Comparison of ENCODE assay signal across 17 cellular contexts in the genomic region with DNA sequence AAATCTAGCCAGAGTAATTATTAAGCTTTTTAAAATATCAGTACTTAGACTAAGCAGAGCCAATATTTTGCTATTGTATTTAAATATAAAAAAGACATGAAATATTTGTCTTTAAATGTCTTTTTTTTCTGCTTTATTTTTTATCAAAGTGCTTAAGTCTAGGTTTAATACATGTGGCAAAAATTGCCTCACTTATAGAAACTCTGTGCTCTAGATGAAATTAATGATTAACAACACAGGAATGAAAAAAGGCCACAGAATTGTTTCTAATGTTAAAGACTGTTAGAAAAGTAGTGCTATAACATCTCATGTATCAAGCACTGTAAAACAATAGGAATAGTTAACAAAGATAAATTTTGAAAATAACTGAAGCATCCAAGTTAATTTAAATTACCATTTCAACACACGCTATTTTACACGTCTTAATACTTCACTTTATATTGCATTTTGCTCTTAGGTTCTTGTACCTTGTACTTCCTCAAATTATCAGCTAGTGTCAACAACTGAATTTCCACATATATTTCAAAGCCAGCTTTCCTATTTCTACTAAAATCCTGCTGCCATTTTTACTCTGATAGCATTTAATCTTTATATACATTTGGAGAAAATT.
DNase-seq lines count a peak whose midpoint lies in the region; ATAC-seq, FAIRE-seq and TF ChIP-seq lines count a peak whose summit lies in the region.
"Had no signal": no experiment of that assay in that cellular context is flagged by ENCODE, and none has a peak within 500 bp of the region (broad histone marks: within the 10 kb centered on the region; RNA-seq: fewer than 3 reads in every experiment).

No MANE protein-coding gene starts in this region.

- peak overlapping the region; percentile 58 for H3K4me2 ChIP-seq in HepG2 (ENCODE audit: low read depth, low read length)
- H3K4me2 ChIP-seq: GM23338 had no signal

- BruUV-seq in HepG2 (replicated peaks; lab: Mats Ljungman, UMichigan) = no TSS peak

- CTCF ChIA-PET in HepG2 (lab: Yijun Ruan, JAX; ENCODE audit: low intra/inter-chr PET ratio, low total read pairs) = no interaction called here
- CTCF ChIA-PET in CD8-positive, alpha-beta T cell (lab: Charles Lee) = no interaction called here

- TF ChIP-seq CTCF in HepG2 (CRISPR knock-in tag; IDR thresholded peaks at IDR 0.05) = no peak
- TF ChIP-seq CTCF in tibial nerve (IDR thresholded peaks at IDR 0.05) = no peak
- no peak for TF ChIP-seq CTCF in CD8-positive, alpha-beta T cell (IDR thresholded peaks at IDR 0.05)

- POLR2A ChIA-PET in HepG2 (lab: Yijun Ruan, JAX) = no interaction called here
- POLR2A ChIA-PET in CD8-positive, alpha-beta T cell (lab: Charles Lee) = no interaction called here

- H3K27ac ChIP-seq in HepG2 (ENCODE audit: extremely low read length, insufficient read depth, low read length) (peak overlapping the region; percentile 43), tibial nerve (no peak overlapping the region)
- no peak overlapping the region for H3K27ac ChIP-seq in CD8-positive, alpha-beta T cell (ENCODE audit: low read depth, low read length)

- 1% methylated on average over 2 of the region's 2 CpGs for WGBS in HepG2 (ENCODE audit: low lambda C conversion rate)
- WGBS in tibial nerve, 2 donors = 84 to 95% methylated on average over 2 of the region's 2 CpGs

- peak overlapping the region in 2 of 3 experiments; percentile 40 to 46; a peak in 3 of 6 replicates for H3K4me3 ChIP-seq in HepG2 (replicated peaks in 1 of 3; ENCODE audit: insufficient read depth in 1 of 3, low read depth in 2 of 3, low read length in 3 of 3)
- H3K4me3 ChIP-seq in tibial nerve = no peak overlapping the region
- no peak overlapping the region for H3K4me3 ChIP-seq in CD8-positive, alpha-beta T cell (ENCODE audit: low read depth, low read length)
- H3K4me3 ChIP-seq: GM23338 had no signal

- no peaks in the 10 kb centered on the region for H3K27me3 ChIP-seq in HepG2 (ENCODE audit: control insufficient read depth in 1 of 2, insufficient read depth in 2 of 2, low read length in 2 of 2)
- no peaks in the 10 kb centered on the region for H3K27me3 ChIP-seq in tibial nerve
- no peaks in the 10 kb centered on the region for H3K27me3 ChIP-seq in CD8-positive, alpha-beta T cell (ENCODE audit: insufficient read depth, low read length)

- H3K4me1 ChIP-seq in HepG2 (ENCODE audit: insufficient read depth, low read length) (peaks cover 17% of the 10 kb centered on the region), tibial nerve (no peaks in the 10 kb centered on the region)
- no peaks in the 10 kb centered on the region for H3K4me1 ChIP-seq in CD8-positive, alpha-beta T cell (ENCODE audit: insufficient read depth, low read length)

- H3K4me3 Mint-ChIP-seq in CD8-positive, alpha-beta T cell = no peak overlapping the region
- H3K4me3 Mint-ChIP-seq: CD4-positive, alpha-beta memory T cell; GM23338; H9 had no signal

- H3K36me3 Mint-ChIP-seq in CD8-positive, alpha-beta T cell = no peaks in the 10 kb centered on the region
- H3K36me3 Mint-ChIP-seq: CD4-positive, alpha-beta memory T cell had no signal

- H4K20me1 ChIP-seq in HepG2 (ENCODE audit: insufficient read depth, low read length) = no peaks in the 10 kb centered on the region

- peak; percentile 85 for ATAC-seq in HepG2
- ATAC-seq in CD8-positive, alpha-beta T cell = no peak
- ATAC-seq: GM23338, HCT116 had no signal

- H3K79me2 ChIP-seq in HepG2 (ENCODE audit: insufficient read depth, low read length) = no peaks in the 10 kb centered on the region

- H3K27me3 Mint-ChIP-seq in CD8-positive, alpha-beta T cell (ENCODE audit: low read depth) = no peaks in the 10 kb centered on the region
- H3K27me3 Mint-ChIP-seq: CD4-positive, alpha-beta memory T cell had no signal

- H3K9me3 ChIP-seq in HepG2 (ENCODE audit: low read length) (no peaks in the 10 kb centered on the region), tibial nerve (no peaks in the 10 kb centered on the region)
- H3K9me3 ChIP-seq in CD8-positive, alpha-beta T cell (ENCODE audit: low read length) = no peaks in the 10 kb centered on the region
- H3K9me3 ChIP-seq: Caco-2 had no signal

- peak overlapping the region; percentile 44 for H2AFZ ChIP-seq in HepG2 (ENCODE audit: low read length)
- H2AFZ ChIP-seq: GM23338 had no signal

- no peak for TF ChIP-seq RAD21 in HepG2 (CRISPR knock-in tag; IDR thresholded peaks at IDR 0.05)

- no peaks in the 10 kb centered on the region for H3K4me1 Mint-ChIP-seq in CD8-positive, alpha-beta T cell (ENCODE audit: low read depth)
- H3K4me1 Mint-ChIP-seq: CD4-positive, alpha-beta memory T cell; GM23338; H9 had no signal

- TF ChIP-seq POLR2A in HepG2 (IDR thresholded peaks at IDR 0.05; ENCODE audit: insufficient read depth in 1 of 2, low read depth in 2 of 2, low read length in 2 of 2) (no peak), tibial nerve (IDR thresholded peaks at IDR 0.05) (no peak)

- no peak for FAIRE-seq in HepG2 (lab: Jason Lieb, UNC)
- FAIRE-seq: GM12891, GM18507 had no signal

- no peak overlapping the region for H3K9ac ChIP-seq in HepG2 (ENCODE audit: insufficient read depth, low read depth, low read length)

- in situ Hi-C loops in HepG2 (cut with HindIII; ENCODE audit: extremely low pct_ligation_motif_present, low pct_unique_long_range_greater_than_20kb) = no loop called here

- DNase-seq in SW480 (ENCODE audit: low spot score) (peak; percentile 1), HepG2 (ENCODE audit: low spot score) (peak; percentile 35), renal cortical epithelial cell (ENCODE audit: low read depth) (peak; percentile 1), tibial nerve (ENCODE audit: low spot score in 2 of 2) (no peak), OCI-M1 (lab: John Stamatoyannopoulos, UW) (no peak)
- DNase-seq in CD8-positive, alpha-beta T cell = no peak
- DNase-seq: C1 segment of cervical spinal cord; Caco-2; CD4-positive, alpha-beta memory T cell; DMS153; DMS79 treated with DMSO at 0.1 percent for 48 hours; GF-D8; H9 had no signal

- no peak overlapping the region for H3K27ac Mint-ChIP-seq in CD8-positive, alpha-beta T cell
- H3K27ac Mint-ChIP-seq: CD4-positive, alpha-beta memory T cell; GM23338; H9 had no signal

- H3K9me3 Mint-ChIP-seq in CD8-positive, alpha-beta T cell = peaks cover 6% of the 10 kb centered on the region
- H3K9me3 Mint-ChIP-seq: GM23338, H9 had no signal

- no peaks in the 10 kb centered on the region for H3K36me3 ChIP-seq in HepG2 (replicated peaks in 1 of 2; ENCODE audit: control insufficient read depth in 1 of 2, insufficient read depth in 2 of 2, low read length in 2 of 2)
- no peaks in the 10 kb centered on the region for H3K36me3 ChIP-seq in tibial nerve
- no peaks in the 10 kb centered on the region for H3K36me3 ChIP-seq in CD8-positive, alpha-beta T cell (ENCODE audit: insufficient read depth, low read length)

- intact Hi-C loops in HepG2 (cut with micrococcal nuclease; ENCODE audit: unreplicated experiment) = no loop called here
- intact Hi-C loops in CD8-positive, alpha-beta T cell (cut with DNase I, micrococcal nuclease) = no loop called here

- peak in 1 of 2 experiments; percentile 54; a peak in 1 of 4 replicates for TF ChIP-seq EP300 in HepG2 (IDR thresholded peaks at IDR 0.05; ENCODE audit: low read depth in 2 of 2, low read length in 2 of 2)
- TF ChIP-seq EP300 in HepG2 (CRISPR knock-in tag; IDR thresholded peaks at IDR 0.05; ENCODE audit: borderline replicate concordance) = no peak
- no peak for TF ChIP-seq EP300 in tibial nerve (IDR thresholded peaks at IDR 0.05)

TF ChIP-seq in HepG2, 621 proteins besides CTCF, POLR2A, EP300 and RAD21 (continues in another document):
- TF ChIP-seq, protein P1, sequence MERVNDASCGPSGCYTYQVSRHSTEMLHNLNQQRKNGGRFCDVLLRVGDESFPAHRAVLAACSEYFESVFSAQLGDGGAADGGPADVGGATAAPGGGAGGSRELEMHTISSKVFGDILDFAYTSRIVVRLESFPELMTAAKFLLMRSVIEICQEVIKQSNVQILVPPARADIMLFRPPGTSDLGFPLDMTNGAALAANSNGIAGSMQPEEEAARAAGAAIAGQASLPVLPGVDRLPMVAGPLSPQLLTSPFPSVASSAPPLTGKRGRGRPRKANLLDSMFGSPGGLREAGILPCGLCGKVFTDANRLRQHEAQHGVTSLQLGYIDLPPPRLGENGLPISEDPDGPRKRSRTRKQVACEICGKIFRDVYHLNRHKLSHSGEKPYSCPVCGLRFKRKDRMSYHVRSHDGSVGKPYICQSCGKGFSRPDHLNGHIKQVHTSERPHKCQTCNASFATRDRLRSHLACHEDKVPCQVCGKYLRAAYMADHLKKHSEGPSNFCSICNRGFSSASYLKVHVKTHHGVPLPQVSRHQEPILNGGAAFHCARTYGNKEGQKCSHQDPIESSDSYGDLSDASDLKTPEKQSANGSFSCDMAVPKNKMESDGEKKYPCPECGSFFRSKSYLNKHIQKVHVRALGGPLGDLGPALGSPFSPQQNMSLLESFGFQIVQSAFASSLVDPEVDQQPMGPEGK (CRISPR knock-in tag; IDR thresholded peaks at IDR 0.05) = no peak
- TF ChIP-seq ZNF468 (CRISPR knock-in tag; IDR thresholded peaks at IDR 0.05) (no peak), KMT2A (CRISPR knock-in tag; IDR thresholded peaks at IDR 0.05) (no peak), ZKSCAN8 (CRISPR knock-in tag; IDR thresholded peaks at IDR 0.05; ENCODE audit: borderline replicate concordance) (no peak), FOXA1 (IDR thresholded peaks at IDR 0.05) (no peak), FOXA1 (CRISPR knock-in tag; IDR thresholded peaks at IDR 0.05) (peak; percentile 77), ZNF343 (CRISPR knock-in tag; IDR thresholded peaks at IDR 0.05) (no peak)
- TF ChIP-seq, protein P2, sequence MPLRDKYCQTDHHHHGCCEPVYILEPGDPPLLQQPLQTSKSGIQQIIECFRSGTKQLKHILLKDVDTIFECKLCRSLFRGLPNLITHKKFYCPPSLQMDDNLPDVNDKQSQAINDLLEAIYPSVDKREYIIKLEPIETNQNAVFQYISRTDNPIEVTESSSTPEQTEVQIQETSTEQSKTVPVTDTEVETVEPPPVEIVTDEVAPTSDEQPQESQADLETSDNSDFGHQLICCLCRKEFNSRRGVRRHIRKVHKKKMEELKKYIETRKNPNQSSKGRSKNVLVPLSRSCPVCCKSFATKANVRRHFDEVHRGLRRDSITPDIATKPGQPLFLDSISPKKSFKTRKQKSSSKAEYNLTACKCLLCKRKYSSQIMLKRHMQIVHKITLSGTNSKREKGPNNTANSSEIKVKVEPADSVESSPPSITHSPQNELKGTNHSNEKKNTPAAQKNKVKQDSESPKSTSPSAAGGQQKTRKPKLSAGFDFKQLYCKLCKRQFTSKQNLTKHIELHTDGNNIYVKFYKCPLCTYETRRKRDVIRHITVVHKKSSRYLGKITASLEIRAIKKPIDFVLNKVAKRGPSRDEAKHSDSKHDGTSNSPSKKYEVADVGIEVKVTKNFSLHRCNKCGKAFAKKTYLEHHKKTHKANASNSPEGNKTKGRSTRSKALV (CRISPR knock-in tag; IDR thresholded peaks at IDR 0.05) = no peak

Comparison
In these comparisons a context has a peak if more than half of its experiments do, and no peak if none do; other contexts are left out.
1. DNase-seq: peak in SW480 (single experiment), HepG2 (single experiment) and renal cortical epithelial cell (single experiment); none in tibial nerve (0 of 2), CD8-positive, alpha-beta T cell (0 of 7) and OCI-M1 (single experiment).
2. H3K4me3 ChIP-seq: peak in HepG2 (2 of 3); none in tibial nerve (0 of 4) and CD8-positive, alpha-beta T cell (single experiment).